In the genomic region with DNA sequence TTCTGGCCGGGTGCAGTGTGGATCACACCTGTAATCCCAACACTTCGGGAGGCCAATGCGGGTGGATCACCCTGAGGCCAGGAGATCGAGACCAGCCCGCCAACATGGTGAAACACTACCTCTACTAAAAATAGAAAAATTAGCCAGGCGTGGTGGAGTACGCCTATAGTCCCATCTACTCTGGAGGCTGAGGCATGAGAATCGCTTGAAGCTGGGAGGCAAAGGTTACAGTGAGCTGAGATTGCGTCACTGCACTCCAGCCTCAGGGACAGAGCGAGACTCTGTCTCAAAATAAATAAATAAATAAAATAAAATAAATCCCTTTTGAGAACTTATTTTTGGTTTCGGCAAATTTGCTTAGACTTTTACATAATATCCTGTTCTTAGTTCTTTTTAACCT, we compare ENCODE assay signal across 39 cellular contexts. TPM values are rescaled to one million over a fixed set of nuclear protein-coding genes. Genes with fewer than 3 reads are reported as not detected.
"Had no signal": no experiment of that assay in that cellular context is flagged by ENCODE, and none has a peak within 500 bp of the region (broad histone marks: within the 10 kb centered on the region; RNA-seq: fewer than 3 reads in every experiment).

No MANE protein-coding gene starts in this region.

- H3K4me1 ChIP-seq: adrenal gland, body of pancreas, breast epithelium had no signal

- H3K9me3 Mint-ChIP-seq: activated CD4-positive, alpha-beta T cell treated with anti-CD3 and anti-CD28 coated beads, Interleukin-2, amount 10 ng/mL, durations not matched to agents 24 days and 14 days; activated naive CD4-positive, alpha-beta T cell treated with anti-CD3 and anti-CD28 coated beads for 36 hours; activated naive CD4-positive, alpha-beta T cell treated with anti-CD3 and anti-CD28 coated beads, Interleukin-2, amount 50 U/mL, for 72 hours; activated T-cell treated with anti-CD3 and anti-CD28 coated beads, Interleukin-2, amount 50 U/mL, for 24 hours; activated T-cell treated with anti-CD3 and anti-CD28 coated beads, Interleukin-2, amount 50 U/mL, for 72 hours; activated T-helper 1 cell treated with anti-CD3 and anti-CD28 coated beads, Interleukin-12 subunit alpha, Interleukin-12 subunit beta, Interleukin-2, Interleukin-4 antibody, amounts not matched to agents 30 ng/mL and 10 ng/mL and 1 ng/mL, durations not matched to agents 14 hours and 24 hours and 36 hours; activated T-helper 17 cell treated with anti-CD3 and anti-CD28 coated beads, Interleukin-2, amount 50 U/mL, for 72 hours; T-helper 2 cell treated with Interferon-gamma antibody and Interleukin-4, amounts not matched to agents 5 μg/mL and 100 μg/mL, for 36 hours had no signal

- H3K4me1 Mint-ChIP-seq: activated B cell treated with CpG ODN at 0.5 μM for 24 hours; activated naive CD8-positive, alpha-beta T cell treated with anti-CD3 and anti-CD28 coated beads for 36 hours had no signal

- H3K9me3 ChIP-seq: adrenal gland, breast epithelium had no signal

- H3K4me3 Mint-ChIP-seq: activated B cell treated with CpG ODN at 0.5 μM for 24 hours; activated CD4-positive, alpha-beta memory T cell treated with anti-CD3 and anti-CD28 coated beads, Interleukin-2, amount 10 ng/mL, durations not matched to agents 7 days and 5 days; activated CD4-positive, alpha-beta T cell treated with anti-CD3 and anti-CD28 coated beads, Interleukin-2, amount 10 ng/mL, durations not matched to agents 24 days and 14 days; activated CD8-positive, alpha-beta memory T cell treated with anti-CD3 and anti-CD28 coated beads, Interleukin-2, amount 10 ng/mL, durations not matched to agents 7 days and 5 days; activated CD8-positive, alpha-beta T cell treated with anti-CD3 and anti-CD28 coated beads, Interleukin-2, amount 10 ng/mL, durations not matched to agents 7 days and 5 days; activated naive CD4-positive, alpha-beta T cell treated with anti-CD3 and anti-CD28 coated beads for 36 hours; activated naive CD8-positive, alpha-beta T cell treated with anti-CD3 and anti-CD28 coated beads for 36 hours; activated T-cell treated with anti-CD3 and anti-CD28 coated beads, Interleukin-2, amount 50 U/mL, for 24 hours; activated T-cell treated with anti-CD3 and anti-CD28 coated beads, Interleukin-2, amount 50 U/mL, for 72 hours; activated T-helper 1 cell treated with anti-CD3 and anti-CD28 coated beads, Interleukin-12 subunit alpha, Interleukin-12 subunit beta, Interleukin-2, Interleukin-4 antibody, amounts not matched to agents 30 ng/mL and 10 ng/mL and 1 ng/mL, durations not matched to agents 14 hours and 24 hours and 36 hours; activated T-helper 17 cell treated with anti-CD3 and anti-CD28 coated beads, Interleukin-2, amount 50 U/mL, for 72 hours; T-helper 1 cell treated with Interleukin-12 subunit alpha and Interleukin-12 subunit beta and Interleukin-4 antibody, amounts not matched to agents 30 μg/mL and 1 μg/mL, for 36 hours; T-helper 2 cell treated with Interferon-gamma antibody and Interleukin-4, amounts not matched to agents 5 μg/mL and 100 μg/mL, for 36 hours had no signal

- ATAC-seq: activated CD8-positive, alpha-beta memory T cell treated with anti-CD3 and anti-CD28 coated beads, Interleukin-2, amount 10 ng/mL, durations not matched to agents 7 days and 5 days; activated CD8-positive, alpha-beta T cell treated with anti-CD3 and anti-CD28 coated beads, Interleukin-2, amount 10 ng/mL, durations not matched to agents 7 days and 5 days; activated naive CD4-positive, alpha-beta T cell treated with anti-CD3 and anti-CD28 coated beads, Interleukin-2, amount 50 U/mL, for 72 hours; activated T-cell treated with anti-CD3 and anti-CD28 coated beads, Interleukin-2, amount 50 U/mL, for 72 hours; activated T-helper 17 cell treated with anti-CD3 and anti-CD28 coated beads, Interleukin-2, amount 50 U/mL, for 72 hours; body of pancreas had no signal

- H3K36me3 Mint-ChIP-seq: activated CD8-positive, alpha-beta memory T cell treated with anti-CD3 and anti-CD28 coated beads, Interleukin-2, amount 10 ng/mL, durations not matched to agents 7 days and 5 days; activated naive CD8-positive, alpha-beta T cell treated with anti-CD3 and anti-CD28 coated beads for 36 hours had no signal

- H3K27me3 Mint-ChIP-seq: activated B cell treated with CpG ODN at 0.5 μM for 24 hours; activated naive CD8-positive, alpha-beta T cell treated with anti-CD3 and anti-CD28 coated beads for 36 hours had no signal

- H3K36me3 ChIP-seq: adrenal gland, brain microvascular endothelial cell, breast epithelium had no signal

- H3K27ac ChIP-seq: adrenal gland, body of pancreas, brain microvascular endothelial cell, VCaP had no signal

- H3K27me3 ChIP-seq: adrenal gland, body of pancreas, brain microvascular endothelial cell, breast epithelium had no signal

- DNase-seq: activated B cell treated with CpG ODN at 0.5 μM for 24 hours; activated CD4-positive, alpha-beta memory T cell treated with anti-CD3 and anti-CD28 coated beads, Interleukin-2, amount 10 ng/mL, durations not matched to agents 7 days and 5 days; activated CD4-positive, alpha-beta T cell treated with anti-CD3 and anti-CD28 coated beads for 4 hours; activated CD4-positive, alpha-beta T cell treated with anti-CD3 and anti-CD28 coated beads, Interleukin-2, amount 10 ng/mL, durations not matched to agents 24 days and 14 days; activated CD4-positive, alpha-beta T cell treated with anti-CD3 and anti-CD28 coated beads, Interleukin-2, amount 50 U/mL, for 1 hour; activated CD4-positive, alpha-beta T cell treated with anti-CD3 and anti-CD28 coated beads, Interleukin-2, amount 50 U/mL, for 4 hours; activated CD4-positive, CD25-positive, alpha-beta regulatory T cell treated with anti-CD3 and anti-CD28 coated beads, Interleukin-2, amount 50 U/mL, for 72 hours; activated CD8-positive, alpha-beta memory T cell treated with anti-CD3 and anti-CD28 coated beads for 24 hours; activated CD8-positive, alpha-beta memory T cell treated with anti-CD3 and anti-CD28 coated beads, Interleukin-2, amount 10 ng/mL, durations not matched to agents 7 days and 5 days; activated CD8-positive, alpha-beta memory T cell treated with anti-CD3 and anti-CD28 coated beads, Interleukin-2, amount 50 U/mL, for 48 hours; activated CD8-positive, alpha-beta T cell treated with anti-CD3 and anti-CD28 coated beads, Interleukin-2, amount 10 ng/mL, durations not matched to agents 7 days and 5 days; activated effector memory CD4-positive, alpha-beta T cell treated with anti-CD3 and anti-CD28 coated beads, Interleukin-2, amount 50 U/mL, for 16 hours; activated gamma-delta T cell treated with Interleukin-2 at 50 U/mL for 16 hours; activated naive CD4-positive, alpha-beta T cell; activated naive CD4-positive, alpha-beta T cell treated with anti-CD3 and anti-CD28 coated beads for 36 hours; activated naive CD4-positive, alpha-beta T cell treated with anti-CD3 and anti-CD28 coated beads, Interleukin-2, amount 50 U/mL, for 16 hours; activated naive CD8-positive, alpha-beta T cell treated with anti-CD3 and anti-CD28 coated beads for 36 hours; activated T-cell treated with anti-CD3 and anti-CD28 coated beads, Interleukin-2, amount 50 U/mL, for 24 hours; activated T-cell treated with anti-CD3 and anti-CD28 coated beads, Interleukin-2, amount 50 U/mL, for 72 hours; adrenal gland; amniotic stem cell; aorta; body of pancreas; brain microvascular endothelial cell; central memory CD4-positive, alpha-beta T cell; T-helper 1 cell; T-helper 2 cell; T-helper 9 cell had no signal

- H3K27ac Mint-ChIP-seq: activated B cell treated with CpG ODN at 0.5 μM for 24 hours; activated CD4-positive, alpha-beta memory T cell treated with anti-CD3 and anti-CD28 coated beads, Interleukin-2, amount 10 ng/mL, durations not matched to agents 7 days and 5 days; activated CD4-positive, alpha-beta T cell treated with anti-CD3 and anti-CD28 coated beads, Interleukin-2, amount 10 ng/mL, durations not matched to agents 24 days and 14 days; activated CD8-positive, alpha-beta memory T cell treated with anti-CD3 and anti-CD28 coated beads, Interleukin-2, amount 10 ng/mL, durations not matched to agents 7 days and 5 days; activated CD8-positive, alpha-beta T cell treated with anti-CD3 and anti-CD28 coated beads, Interleukin-2, amount 10 ng/mL, durations not matched to agents 7 days and 5 days; activated naive CD4-positive, alpha-beta T cell treated with anti-CD3 and anti-CD28 coated beads for 36 hours; activated naive CD4-positive, alpha-beta T cell treated with anti-CD3 and anti-CD28 coated beads, Interleukin-2, amount 50 U/mL, for 72 hours; activated naive CD8-positive, alpha-beta T cell treated with anti-CD3 and anti-CD28 coated beads for 36 hours; activated T-cell treated with anti-CD3 and anti-CD28 coated beads, Interleukin-2, amount 50 U/mL, for 24 hours; activated T-cell treated with anti-CD3 and anti-CD28 coated beads, Interleukin-2, amount 50 U/mL, for 72 hours; activated T-helper 1 cell treated with anti-CD3 and anti-CD28 coated beads, Interleukin-12 subunit alpha, Interleukin-12 subunit beta, Interleukin-2, Interleukin-4 antibody, amounts not matched to agents 30 ng/mL and 10 ng/mL and 1 ng/mL, durations not matched to agents 14 hours and 24 hours and 36 hours; activated T-helper 17 cell treated with anti-CD3 and anti-CD28 coated beads, Interleukin-2, amount 50 U/mL, for 72 hours; T-helper 1 cell treated with Interleukin-12 subunit alpha and Interleukin-12 subunit beta and Interleukin-4 antibody, amounts not matched to agents 30 μg/mL and 1 μg/mL, for 36 hours; T-helper 2 cell treated with Interferon-gamma antibody and Interleukin-4, amounts not matched to agents 5 μg/mL and 100 μg/mL, for 36 hours had no signal

- H3K4me3 ChIP-seq: adrenal gland, body of pancreas, breast epithelium had no signal

- FAIRE-seq: astrocyte, TTC549 had no signal

RNA-seq across cellular contexts. Expression of a gene that starts 31.3 kb away (rescaled TPM):
- total RNA-seq: activated B cell treated with CpG ODN at 0.5 μM for 24 hours; activated CD4-positive, alpha-beta T cell treated with anti-CD3 and anti-CD28 coated beads, Interleukin-2, amount 10 ng/mL, durations not matched to agents 24 days and 14 days; activated CD8-positive, alpha-beta memory T cell treated with anti-CD3 and anti-CD28 coated beads, Interleukin-2, amount 10 ng/mL, durations not matched to agents 7 days and 5 days; activated CD8-positive, alpha-beta T cell treated with anti-CD3 and anti-CD28 coated beads, Interleukin-2, amount 10 ng/mL, durations not matched to agents 7 days and 5 days; activated naive CD4-positive, alpha-beta T cell treated with anti-CD3 and anti-CD28 coated beads for 36 hours; activated naive CD8-positive, alpha-beta T cell treated with anti-CD3 and anti-CD28 coated beads for 36 hours; activated T-helper 1 cell treated with anti-CD3 and anti-CD28 coated beads, Interleukin-12 subunit alpha, Interleukin-12 subunit beta, Interleukin-2, Interleukin-4 antibody, amounts not matched to agents 30 ng/mL and 10 ng/mL and 1 ng/mL, durations not matched to agents 14 hours and 24 hours and 36 hours; adrenal gland; aorta; body of pancreas; cardiac septum had no signal
- polyA plus RNA-seq: adrenal gland, aorta had no signal

RNA-seq across cellular contexts. Expression of a gene that starts 31.5 kb away (rescaled TPM):
- total RNA-seq: activated B cell treated with CpG ODN at 0.5 μM for 24 hours; activated CD4-positive, alpha-beta T cell treated with anti-CD3 and anti-CD28 coated beads, Interleukin-2, amount 10 ng/mL, durations not matched to agents 24 days and 14 days; activated CD8-positive, alpha-beta T cell treated with anti-CD3 and anti-CD28 coated beads, Interleukin-2, amount 10 ng/mL, durations not matched to agents 7 days and 5 days; activated naive CD4-positive, alpha-beta T cell treated with anti-CD3 and anti-CD28 coated beads for 36 hours; activated naive CD8-positive, alpha-beta T cell treated with anti-CD3 and anti-CD28 coated beads for 36 hours; adrenal gland; aorta; astrocyte; body of pancreas; cardiac septum; cerebellum had no signal
- polyA plus RNA-seq: adrenal gland, aorta had no signal
